14 cellular contexts compared by ENCODE assay signal in genomic region chr2:85760872-85761271, GRCh38. TPM values are rescaled to one million over a fixed set of nuclear protein-coding genes. Genes with fewer than 3 reads are reported as not detected.
"Had no signal": no experiment of that assay in that cellular context is flagged by ENCODE, and none has a peak within 500 bp of the region (broad histone marks: within the 10 kb centered on the region; RNA-seq: fewer than 3 reads in every experiment).

No MANE protein-coding gene starts in this region.

- ATAC-seq: foreskin keratinocyte; lower lobe of right lung; naive thymus-derived CD4-positive, alpha-beta T cell; stimulated activated naive CD8-positive, alpha-beta T cell treated with anti-CD3 and anti-CD28 coated beads, Interleukin-15, Interleukin-2, amounts not matched to agents 100 U/mL and 50 U/mL, for 24 hours had no signal

- DNase-seq: activated CD4-positive, alpha-beta T cell treated with anti-CD3 and anti-CD28 coated beads for 1 hour; activated CD4-positive, alpha-beta T cell treated with anti-CD3 and anti-CD28 coated beads, Interleukin-2, amount 50 U/mL, for 48 hours; activated gamma-delta T cell treated with Interleukin-2 at 50 U/mL for 16 hours; activated T-cell treated with anti-CD3 and anti-CD28 coated beads, Interleukin-2, amount 50 U/mL, for 48 hours; foreskin keratinocyte; lower lobe of right lung; naive thymus-derived CD4-positive, alpha-beta T cell; SHP77 treated with DMSO at 0.1 percent for 48 hours; sigmoid colon; stimulated activated CD4-positive, alpha-beta T cell treated with anti-CD3 and anti-CD28 coated beads, Interleukin-4, amount 100 ng/mL, for 1 hour; stimulated activated CD8-positive, alpha-beta memory T cell treated with anti-CD3 and anti-CD28 coated beads, Interleukin-4, amount 100 ng/mL, for 48 hours; stimulated activated naive CD8-positive, alpha-beta T cell treated with anti-CD3 and anti-CD28 coated beads, Interleukin-15, Interleukin-2, amounts not matched to agents 100 U/mL and 50 U/mL, for 24 hours had no signal

- H3K9me3 ChIP-seq: lower lobe of right lung, prostate gland, sigmoid colon had no signal

- H3K27ac ChIP-seq: foreskin keratinocyte, lower lobe of right lung, prostate gland, sigmoid colon had no signal

- H3K36me3 ChIP-seq: prostate gland had no signal

- H3K4me1 ChIP-seq: foreskin keratinocyte, prostate gland had no signal

- H3K27me3 ChIP-seq: sigmoid colon had no signal

- H3K4me3 ChIP-seq: lower lobe of right lung, prostate gland, sigmoid colon had no signal

RNA-seq across cellular contexts. Expression of gene ATOH8, which starts 7.1 kb away (rescaled TPM):
- total RNA-seq: foreskin keratinocyte had no signal
- polyA plus RNA-seq: foreskin keratinocyte; keratinocyte; naive thymus-derived CD4-positive, alpha-beta T cell had no signal
